1 cellular context compared by ENCODE assay signal in genomic region chr7:92634924-92635519, GRCh38.
TF ChIP-seq lines count a peak whose summit lies in the region.

No MANE protein-coding gene starts in this region.

TF ChIP-seq in GM23338, 12 proteins besides CTCF, POLR2A, EP300 and RAD21 (continued from another document):
- TF ChIP-seq CREB1 (CRISPR knock-in tag; IDR thresholded peaks at IDR 0.05; ENCODE audit: low read depth) (no peak), POLR2AphosphoS5 (IDR thresholded peaks at IDR 0.05; ENCODE audit: low read depth) (no peak), REST (IDR thresholded peaks at IDR 0.05; ENCODE audit: unreplicated experiment) (no peak), NANOG (IDR thresholded peaks at IDR 0.05; ENCODE audit: borderline replicate concordance) (no peak), JUNB (IDR thresholded peaks at IDR 0.05; ENCODE audit: unreplicated experiment) (no peak), STAT1 (IDR thresholded peaks at IDR 0.05; ENCODE audit: unreplicated experiment) (no peak), ZNF114 (CRISPR knock-in tag; IDR thresholded peaks at IDR 0.05) (no peak), ZNF331 (CRISPR knock-in tag; IDR thresholded peaks at IDR 0.05; ENCODE audit: low read depth) (no peak)
